Comparison of ENCODE assay signal across 1 cellular context in the genomic region with DNA sequence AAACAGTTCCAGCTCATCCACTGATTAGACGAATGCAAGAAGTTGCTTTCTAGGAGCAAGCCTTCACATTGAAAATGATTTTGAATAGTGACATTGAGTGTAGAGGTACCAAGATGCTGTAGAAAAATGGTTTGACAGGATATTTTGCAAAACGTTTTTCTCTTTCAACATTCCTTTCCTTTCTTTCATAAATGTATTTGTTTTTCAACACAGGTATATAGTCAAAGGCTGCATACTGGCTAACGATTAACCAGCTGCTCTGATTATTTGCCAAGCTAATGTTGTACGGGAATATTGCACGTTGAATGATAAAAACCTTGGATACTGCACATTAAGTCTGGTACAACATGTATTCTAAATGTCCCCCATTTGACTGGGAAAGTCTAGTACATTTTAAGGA.
A peak's percentile ranks its signal among the peaks of the same experiment; 100 is the strongest.
TF ChIP-seq lines count a peak whose summit lies in the region.

No MANE protein-coding gene starts in this region.

TF ChIP-seq in HepG2, 621 proteins besides CTCF, POLR2A, EP300 and RAD21 (continued from another document and continues in another):
- TF ChIP-seq, protein P1, sequence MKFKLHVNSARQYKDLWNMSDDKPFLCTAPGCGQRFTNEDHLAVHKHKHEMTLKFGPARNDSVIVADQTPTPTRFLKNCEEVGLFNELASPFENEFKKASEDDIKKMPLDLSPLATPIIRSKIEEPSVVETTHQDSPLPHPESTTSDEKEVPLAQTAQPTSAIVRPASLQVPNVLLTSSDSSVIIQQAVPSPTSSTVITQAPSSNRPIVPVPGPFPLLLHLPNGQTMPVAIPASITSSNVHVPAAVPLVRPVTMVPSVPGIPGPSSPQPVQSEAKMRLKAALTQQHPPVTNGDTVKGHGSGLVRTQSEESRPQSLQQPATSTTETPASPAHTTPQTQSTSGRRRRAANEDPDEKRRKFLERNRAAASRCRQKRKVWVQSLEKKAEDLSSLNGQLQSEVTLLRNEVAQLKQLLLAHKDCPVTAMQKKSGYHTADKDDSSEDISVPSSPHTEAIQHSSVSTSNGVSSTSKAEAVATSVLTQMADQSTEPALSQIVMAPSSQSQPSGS (CRISPR knock-in tag; IDR thresholded peaks at IDR 0.05), result no peak
- peak; percentile 57; the same call in 1 of the 2 replicates for TF ChIP-seq ZNF710 (CRISPR knock-in tag; IDR thresholded peaks at IDR 0.05; ENCODE audit: borderline replicate concordance)
- peak; percentile 86 for TF ChIP-seq FOXA3 (CRISPR knock-in tag; IDR thresholded peaks at IDR 0.05)
- TF ChIP-seq RFX5 (IDR thresholded peaks at IDR 0.05; ENCODE audit: low read depth, low read length), result no peak
- TF ChIP-seq KLF6 (CRISPR knock-in tag; IDR thresholded peaks at IDR 0.05), result no peak
- no peak for TF ChIP-seq TBX2 (CRISPR knock-in tag; IDR thresholded peaks at IDR 0.05; ENCODE audit: borderline replicate concordance)
- TF ChIP-seq ZNF761 (CRISPR knock-in tag; conservative IDR thresholded peaks at IDR 0.05), result no peak
- no peak for TF ChIP-seq NR2F6 (IDR thresholded peaks at IDR 0.05)
- TF ChIP-seq NR2F6 (CRISPR knock-in tag; IDR thresholded peaks at IDR 0.05), result peak; percentile 18; the same call in 1 of the 2 replicates
- no peak for TF ChIP-seq NCOA5 (CRISPR knock-in tag; IDR thresholded peaks at IDR 0.05)
- no peak for TF ChIP-seq ARNTL (CRISPR knock-in tag; IDR thresholded peaks at IDR 0.05)
- no peak for TF ChIP-seq ZNF350 (CRISPR knock-in tag; IDR thresholded peaks at IDR 0.05; ENCODE audit: borderline replicate concordance, low read depth)
- TF ChIP-seq, protein P2, sequence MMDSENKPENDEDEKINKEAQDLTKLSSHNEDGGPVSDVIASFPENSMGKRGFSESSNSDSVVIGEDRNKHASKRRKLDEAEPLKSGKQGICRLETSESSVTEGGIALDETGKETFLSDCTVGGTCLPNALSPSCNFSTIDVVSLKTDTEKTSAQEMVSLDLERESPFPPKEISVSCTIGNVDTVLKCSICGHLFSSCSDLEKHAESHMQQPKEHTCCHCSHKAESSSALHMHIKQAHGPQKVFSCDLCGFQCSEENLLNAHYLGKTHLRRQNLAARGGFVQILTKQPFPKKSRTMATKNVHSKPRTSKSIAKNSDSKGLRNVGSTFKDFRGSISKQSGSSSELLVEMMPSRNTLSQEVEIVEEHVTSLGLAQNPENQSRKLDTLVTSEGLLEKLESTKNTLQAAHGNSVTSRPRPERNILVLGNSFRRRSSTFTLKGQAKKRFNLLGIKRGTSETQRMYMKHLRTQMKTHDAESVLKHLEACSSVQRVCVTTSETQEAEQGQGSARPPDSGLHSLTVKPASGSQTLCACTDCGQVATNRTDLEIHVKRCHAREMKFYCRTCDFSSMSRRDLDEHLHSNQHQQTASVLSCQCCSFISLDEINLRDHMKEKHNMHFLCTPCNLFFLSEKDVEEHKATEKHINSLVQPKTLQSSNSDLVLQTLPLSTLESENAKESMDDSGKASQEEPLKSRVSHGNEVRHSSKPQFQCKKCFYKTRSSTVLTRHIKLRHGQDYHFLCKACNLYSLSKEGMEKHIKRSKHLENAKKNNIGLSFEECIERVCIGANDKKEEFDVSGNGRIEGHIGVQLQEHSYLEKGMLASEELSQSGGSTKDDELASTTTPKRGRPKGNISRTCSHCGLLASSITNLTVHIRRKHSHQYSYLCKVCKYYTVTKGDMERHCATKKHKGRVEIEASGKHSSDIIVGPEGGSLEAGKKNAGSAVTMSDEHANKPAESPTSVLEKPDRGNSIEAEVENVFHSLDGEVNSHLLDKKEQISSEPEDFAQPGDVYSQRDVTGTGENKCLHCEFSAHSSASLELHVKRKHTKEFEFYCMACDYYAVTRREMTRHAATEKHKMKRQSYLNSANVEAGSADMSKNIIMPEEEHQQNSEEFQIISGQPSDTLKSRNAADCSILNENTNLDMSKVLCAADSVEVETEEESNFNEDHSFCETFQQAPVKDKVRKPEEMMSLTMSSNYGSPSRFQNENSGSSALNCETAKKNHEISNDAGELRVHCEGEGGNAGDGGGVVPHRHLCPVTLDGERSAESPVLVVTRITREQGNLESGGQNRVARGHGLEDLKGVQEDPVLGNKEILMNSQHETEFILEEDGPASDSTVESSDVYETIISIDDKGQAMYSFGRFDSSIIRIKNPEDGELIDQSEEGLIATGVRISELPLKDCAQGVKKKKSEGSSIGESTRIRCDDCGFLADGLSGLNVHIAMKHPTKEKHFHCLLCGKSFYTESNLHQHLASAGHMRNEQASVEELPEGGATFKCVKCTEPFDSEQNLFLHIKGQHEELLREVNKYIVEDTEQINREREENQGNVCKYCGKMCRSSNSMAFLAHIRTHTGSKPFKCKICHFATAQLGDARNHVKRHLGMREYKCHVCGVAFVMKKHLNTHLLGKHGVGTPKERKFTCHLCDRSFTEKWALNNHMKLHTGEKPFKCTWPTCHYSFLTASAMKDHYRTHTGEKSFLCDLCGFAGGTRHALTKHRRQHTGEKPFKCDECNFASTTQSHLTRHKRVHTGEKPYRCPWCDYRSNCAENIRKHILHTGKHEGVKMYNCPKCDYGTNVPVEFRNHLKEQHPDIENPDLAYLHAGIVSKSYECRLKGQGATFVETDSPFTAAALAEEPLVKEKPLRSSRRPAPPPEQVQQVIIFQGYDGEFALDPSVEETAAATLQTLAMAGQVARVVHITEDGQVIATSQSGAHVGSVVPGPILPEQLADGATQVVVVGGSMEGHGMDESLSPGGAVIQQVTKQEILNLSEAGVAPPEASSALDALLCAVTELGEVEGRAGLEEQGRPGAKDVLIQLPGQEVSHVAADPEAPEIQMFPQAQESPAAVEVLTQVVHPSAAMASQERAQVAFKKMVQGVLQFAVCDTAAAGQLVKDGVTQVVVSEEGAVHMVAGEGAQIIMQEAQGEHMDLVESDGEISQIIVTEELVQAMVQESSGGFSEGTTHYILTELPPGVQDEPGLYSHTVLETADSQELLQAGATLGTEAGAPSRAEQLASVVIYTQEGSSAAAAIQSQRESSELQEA (CRISPR knock-in tag; IDR thresholded peaks at IDR 0.05; ENCODE audit: not compliant biosample characterization), result no peak
- TF ChIP-seq TBX3 (IDR thresholded peaks at IDR 0.05; ENCODE audit: borderline replicate concordance), result no peak
- TF ChIP-seq SOX6 (IDR thresholded peaks at IDR 0.05), result no peak
- TF ChIP-seq SOX6 (CRISPR knock-in tag; IDR thresholded peaks at IDR 0.05), result peak; percentile 87
- peak; percentile 42; the same call in 1 of the 2 replicates for TF ChIP-seq CREM (IDR thresholded peaks at IDR 0.05)
- no peak for TF ChIP-seq CREM (CRISPR knock-in tag; IDR thresholded peaks at IDR 0.05)
- no peak for TF ChIP-seq PHF21A (CRISPR knock-in tag; IDR thresholded peaks at IDR 0.05)
- no peak for TF ChIP-seq ZNF768 (CRISPR knock-in tag; IDR thresholded peaks at IDR 0.05)
- no peak for TF ChIP-seq ZNF788 (CRISPR knock-in tag; IDR thresholded peaks at IDR 0.05; ENCODE audit: borderline replicate concordance)
- TF ChIP-seq YEATS2 (CRISPR knock-in tag; IDR thresholded peaks at IDR 0.05; ENCODE audit: borderline replicate concordance), result no peak
- no peak for TF ChIP-seq ZNF382 (CRISPR knock-in tag; IDR thresholded peaks at IDR 0.05; ENCODE audit: borderline replicate concordance)
- no peak for TF ChIP-seq PLRG1 (conservative IDR thresholded peaks at IDR 0.05)
- no peak for TF ChIP-seq NFKB2 (CRISPR knock-in tag; IDR thresholded peaks at IDR 0.05; ENCODE audit: borderline replicate concordance)
- 0 out of 2 replicates have a peak, but pooled peaks have one; percentile 26 for TF ChIP-seq TGIF2 (CRISPR knock-in tag; IDR thresholded peaks at IDR 0.05)
- TF ChIP-seq ZNF569 (CRISPR knock-in tag; IDR thresholded peaks at IDR 0.05; ENCODE audit: borderline replicate concordance), result no peak
- TF ChIP-seq, protein P3, sequence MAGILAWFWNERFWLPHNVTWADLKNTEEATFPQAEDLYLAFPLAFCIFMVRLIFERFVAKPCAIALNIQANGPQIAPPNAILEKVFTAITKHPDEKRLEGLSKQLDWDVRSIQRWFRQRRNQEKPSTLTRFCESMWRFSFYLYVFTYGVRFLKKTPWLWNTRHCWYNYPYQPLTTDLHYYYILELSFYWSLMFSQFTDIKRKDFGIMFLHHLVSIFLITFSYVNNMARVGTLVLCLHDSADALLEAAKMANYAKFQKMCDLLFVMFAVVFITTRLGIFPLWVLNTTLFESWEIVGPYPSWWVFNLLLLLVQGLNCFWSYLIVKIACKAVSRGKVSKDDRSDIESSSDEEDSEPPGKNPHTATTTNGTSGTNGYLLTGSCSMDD (CRISPR knock-in tag; IDR thresholded peaks at IDR 0.05), result no peak
- TF ChIP-seq GZF1 (CRISPR knock-in tag; IDR thresholded peaks at IDR 0.05), result no peak
- TF ChIP-seq, protein P4, sequence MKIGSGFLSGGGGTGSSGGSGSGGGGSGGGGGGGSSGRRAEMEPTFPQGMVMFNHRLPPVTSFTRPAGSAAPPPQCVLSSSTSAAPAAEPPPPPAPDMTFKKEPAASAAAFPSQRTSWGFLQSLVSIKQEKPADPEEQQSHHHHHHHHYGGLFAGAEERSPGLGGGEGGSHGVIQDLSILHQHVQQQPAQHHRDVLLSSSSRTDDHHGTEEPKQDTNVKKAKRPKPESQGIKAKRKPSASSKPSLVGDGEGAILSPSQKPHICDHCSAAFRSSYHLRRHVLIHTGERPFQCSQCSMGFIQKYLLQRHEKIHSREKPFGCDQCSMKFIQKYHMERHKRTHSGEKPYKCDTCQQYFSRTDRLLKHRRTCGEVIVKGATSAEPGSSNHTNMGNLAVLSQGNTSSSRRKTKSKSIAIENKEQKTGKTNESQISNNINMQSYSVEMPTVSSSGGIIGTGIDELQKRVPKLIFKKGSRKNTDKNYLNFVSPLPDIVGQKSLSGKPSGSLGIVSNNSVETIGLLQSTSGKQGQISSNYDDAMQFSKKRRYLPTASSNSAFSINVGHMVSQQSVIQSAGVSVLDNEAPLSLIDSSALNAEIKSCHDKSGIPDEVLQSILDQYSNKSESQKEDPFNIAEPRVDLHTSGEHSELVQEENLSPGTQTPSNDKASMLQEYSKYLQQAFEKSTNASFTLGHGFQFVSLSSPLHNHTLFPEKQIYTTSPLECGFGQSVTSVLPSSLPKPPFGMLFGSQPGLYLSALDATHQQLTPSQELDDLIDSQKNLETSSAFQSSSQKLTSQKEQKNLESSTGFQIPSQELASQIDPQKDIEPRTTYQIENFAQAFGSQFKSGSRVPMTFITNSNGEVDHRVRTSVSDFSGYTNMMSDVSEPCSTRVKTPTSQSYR (CRISPR knock-in tag; IDR thresholded peaks at IDR 0.05; ENCODE audit: borderline replicate concordance), result no peak
- no peak for TF ChIP-seq ZNF550 (CRISPR knock-in tag; IDR thresholded peaks at IDR 0.05; ENCODE audit: borderline replicate concordance)
- TF ChIP-seq ZNF841 (CRISPR knock-in tag; IDR thresholded peaks at IDR 0.05; ENCODE audit: borderline replicate concordance), result no peak
- no peak for TF ChIP-seq SP2 (CRISPR knock-in tag; IDR thresholded peaks at IDR 0.05)
- no peak for TF ChIP-seq ZNF660 (CRISPR knock-in tag; IDR thresholded peaks at IDR 0.05; ENCODE audit: borderline replicate concordance, low read depth)
- peak in 1 of 2 experiments; percentile 71; a peak in 2 of 4 replicates for TF ChIP-seq ATF4 (CRISPR knock-in tag; IDR thresholded peaks at IDR 0.05)
- TF ChIP-seq ZNF775 (CRISPR knock-in tag; IDR thresholded peaks at IDR 0.05; ENCODE audit: borderline replicate concordance), result no peak
- TF ChIP-seq ZNF292 (CRISPR knock-in tag; IDR thresholded peaks at IDR 0.05; ENCODE audit: borderline replicate concordance, low read depth), result no peak
- TF ChIP-seq ZNF772 (CRISPR knock-in tag; IDR thresholded peaks at IDR 0.05), result no peak
- TF ChIP-seq MEF2D (CRISPR knock-in tag; IDR thresholded peaks at IDR 0.05), result no peak
- no peak for TF ChIP-seq FLYWCH1 (CRISPR knock-in tag; IDR thresholded peaks at IDR 0.05)
- no peak for TF ChIP-seq ZNF33B (CRISPR knock-in tag; IDR thresholded peaks at IDR 0.05)
- TF ChIP-seq FOXP1 (IDR thresholded peaks at IDR 0.05), result no peak
- peak; percentile 74 for TF ChIP-seq FOXP1 (CRISPR knock-in tag; IDR thresholded peaks at IDR 0.05)
- TF ChIP-seq MED13 (CRISPR knock-in tag; IDR thresholded peaks at IDR 0.05), result no peak
